Comparison of ENCODE assay signal across 8 cellular contexts in the genomic region with DNA sequence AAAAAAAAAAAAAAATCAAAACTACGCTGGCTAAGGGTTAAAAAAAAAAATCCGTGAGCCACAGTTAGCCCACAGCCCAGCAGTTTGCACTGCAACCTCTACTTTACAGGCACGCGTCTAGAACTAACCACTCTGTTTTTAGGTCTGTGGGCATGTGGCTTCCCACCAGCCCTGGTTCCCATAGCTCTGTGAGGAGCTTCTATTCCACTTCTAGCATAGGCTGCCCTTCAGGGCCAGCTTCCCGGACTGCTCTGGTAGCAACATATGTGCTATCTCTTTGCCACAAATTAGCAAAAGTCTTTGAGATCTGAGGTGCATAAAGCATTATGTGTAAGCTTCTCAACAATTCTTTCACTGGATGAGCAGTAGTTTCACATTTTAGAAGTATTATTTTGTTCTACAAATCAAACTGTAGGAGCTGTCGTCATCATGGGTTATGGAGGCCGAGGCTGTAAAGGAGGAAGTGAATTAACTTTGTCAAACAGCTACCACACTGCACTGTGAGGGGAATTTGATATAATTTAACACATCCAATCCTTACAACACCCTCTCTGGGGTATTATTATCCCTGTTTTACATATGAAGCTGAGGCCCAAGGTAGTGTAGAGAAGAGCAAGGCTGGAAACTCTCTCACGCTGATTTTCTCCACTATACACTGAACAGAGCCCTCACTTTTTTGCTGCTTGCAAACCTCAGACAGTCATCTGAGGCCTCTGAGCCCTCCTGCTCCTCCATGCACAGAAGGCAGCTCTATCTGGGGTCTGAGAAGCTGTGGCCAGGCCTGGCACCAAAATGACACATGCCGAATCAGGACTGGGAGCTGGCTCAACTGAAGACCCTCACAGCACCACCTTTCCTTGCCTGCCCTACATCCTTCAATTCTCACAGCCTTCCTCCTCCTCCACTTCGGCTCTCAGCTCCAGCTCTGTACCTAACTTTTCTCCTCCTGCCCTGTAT. TPM values are rescaled to one million over a fixed set of nuclear protein-coding genes. Genes with fewer than 3 reads are reported as not detected.
DNase-seq lines count a peak whose midpoint lies in the region; ATAC-seq and TF ChIP-seq lines count a peak whose summit lies in the region.

No MANE protein-coding gene starts in this region.

- WGBS in mammary epithelial cell (ENCODE audit: low coverage, missing lambda C conversion rate) = 87% methylated on average over 9 of the region's 10 CpGs

- dilution Hi-C loops in mammary epithelial cell (cut with HindIII; ENCODE audit: low sequenced_read_pairs) = no loop called here

- no peaks in the 10 kb centered on the region for H3K36me3 Mint-ChIP-seq in activated CD4-positive, alpha-beta T cell treated with anti-CD3 and anti-CD28 coated beads for 36 hours (ENCODE audit: low read depth)
- no peaks in the 10 kb centered on the region for H3K36me3 Mint-ChIP-seq in naive B cell

- H2AFZ ChIP-seq in mammary epithelial cell (ENCODE audit: low read depth, low read length) = no peak overlapping the region

- ATAC-seq in activated CD4-positive, alpha-beta T cell treated with anti-CD3 and anti-CD28 coated beads for 36 hours = peak; percentile 73
- ATAC-seq in HG02938 (IDR thresholded peaks at IDR 0.05; ENCODE audit: unreplicated experiment) = peak; percentile 76
- peak; percentile 83 to 85 for ATAC-seq in naive B cell (ENCODE audit: low read depth in 2 of 2)

- CTCF ChIA-PET in activated CD4-positive, alpha-beta T cell treated with anti-CD3 and anti-CD28 coated beads for 36 hours (lab: Charles Lee) = interaction anchor here (0.6 to 2.2 kb wide), 9 partner anchors 8 to 1696 kb away, joined by 3 to 10 read pairs (median 3); no protein-coding TSS in a partner anchor
- CTCF ChIA-PET in mammary epithelial cell (lab: Charles Lee; ENCODE audit: low non-redundant PET) = no interaction called here

- no peaks in the 10 kb centered on the region for H3K27me3 Mint-ChIP-seq in activated CD4-positive, alpha-beta T cell treated with anti-CD3 and anti-CD28 coated beads for 36 hours
- no peaks in the 10 kb centered on the region for H3K27me3 Mint-ChIP-seq in naive B cell

- intact Hi-C loops in activated CD4-positive, alpha-beta T cell treated with anti-CD3 and anti-CD28 coated beads for 36 hours (cut with DNase I, micrococcal nuclease) = loop anchor here (1.0 to 5.0 kb wide), 4 partner anchors 19 to 167 kb away; a partner anchor contains a TSS
- intact Hi-C loops in mammary epithelial cell (cut with micrococcal nuclease) = no loop called here

- H3K27me3 ChIP-seq in mammary epithelial cell (ENCODE audit: insufficient read depth, low read length) = peaks cover 6% of the 10 kb centered on the region

- peak overlapping the region; percentile 91 for H3K27ac Mint-ChIP-seq in activated CD4-positive, alpha-beta T cell treated with anti-CD3 and anti-CD28 coated beads for 36 hours
- peak overlapping the region; percentile 9 to 91 (median 74) for H3K27ac Mint-ChIP-seq in naive B cell

- no peaks in the 10 kb centered on the region for H3K9me3 ChIP-seq in mammary epithelial cell (replicated peaks; ENCODE audit: insufficient read depth, low read length)

- BruUV-seq in mammary epithelial cell (replicated peaks; lab: Mats Ljungman, UMichigan) = no TSS peak

- peak overlapping the region; percentile 40 for H3K4me3 Mint-ChIP-seq in activated CD4-positive, alpha-beta T cell treated with anti-CD3 and anti-CD28 coated beads for 36 hours
- peak overlapping the region in 7 of 8 donors; percentile 16 to 67 (median 52) for H3K4me3 Mint-ChIP-seq in naive B cell

- H3K36me3 ChIP-seq in mammary epithelial cell (ENCODE audit: insufficient read depth, low read length) = no peaks in the 10 kb centered on the region

- H3K4me1 ChIP-seq in mammary epithelial cell (ENCODE audit: insufficient read depth, low read length) = no peaks in the 10 kb centered on the region

- peak; percentile 60 for DNase-seq in activated CD4-positive, alpha-beta T cell treated with anti-CD3 and anti-CD28 coated beads for 36 hours
- DNase-seq in activated CD4-positive, alpha-beta T cell treated with anti-CD3 and anti-CD28 coated beads, Interleukin-2, amount 50 U/mL, for 4 hours = no peak
- DNase-seq in T-helper 9 cell (peak; percentile 21), naive B cell (no peak), HUDEP-2 (lab: John Stamatoyannopoulos, UW; ENCODE audit: unreplicated experiment in 76 of 76) (no peak), mammary epithelial cell (no peak), HCEC 1CT (no peak)

- no peak overlapping the region for H3K4me3 ChIP-seq in mammary epithelial cell (replicated peaks in 1 of 3; ENCODE audit: insufficient read depth in 1 of 3, low read depth in 2 of 3, low read length in 3 of 3)

- no peaks in the 10 kb centered on the region for H3K79me2 ChIP-seq in mammary epithelial cell (ENCODE audit: insufficient read depth, low read length)

- no peak overlapping the region for H3K9ac ChIP-seq in mammary epithelial cell (ENCODE audit: insufficient read depth, low read length)

- POLR2A ChIA-PET in activated CD4-positive, alpha-beta T cell treated with anti-CD3 and anti-CD28 coated beads for 36 hours (lab: Charles Lee) = interaction anchor here (0.6 to 2.2 kb wide), 5 partner anchors 11 to 605 kb away, joined by 3 to 11 read pairs (median 5); no protein-coding TSS in a partner anchor

- no peak overlapping the region for H3K27ac ChIP-seq in mammary epithelial cell (ENCODE audit: insufficient read depth, low read depth, low read length)

- no peak overlapping the region for H3K4me2 ChIP-seq in mammary epithelial cell (ENCODE audit: insufficient read depth, low read depth, low read length)

- peaks cover 56% of the 10 kb centered on the region for H3K4me1 Mint-ChIP-seq in activated CD4-positive, alpha-beta T cell treated with anti-CD3 and anti-CD28 coated beads for 36 hours
- peaks cover 30 to 54% (median 46%) of the 10 kb centered on the region in 3 donors for H3K4me1 Mint-ChIP-seq in naive B cell

- H3K9me3 Mint-ChIP-seq in activated CD4-positive, alpha-beta T cell treated with anti-CD3 and anti-CD28 coated beads for 36 hours (ENCODE audit: low read depth) = no peaks in the 10 kb centered on the region
- H3K9me3 Mint-ChIP-seq in naive B cell = no peaks in the 10 kb centered on the region

- H4K20me1 ChIP-seq in mammary epithelial cell (ENCODE audit: insufficient read depth, low read length) = no peaks in the 10 kb centered on the region

- TF ChIP-seq CTCF in mammary epithelial cell (conservative IDR thresholded peaks at IDR 0.05 in 1 of 2, IDR thresholded peaks at IDR 0.05 in 1 of 2; ENCODE audit: extremely low read depth in 1 of 2, insufficient read depth in 1 of 2, low read depth in 1 of 2, low read length in 2 of 2) = no peak

- in situ Hi-C loops in mammary epithelial cell (cut with MboI; ENCODE audit: low sequenced_read_pairs in 2 of 2) = no loop called here

RNA-seq across cellular contexts. Expression of a gene that starts 35.3 kb away (rescaled TPM):
- total RNA-seq in activated CD4-positive, alpha-beta T cell treated with anti-CD3 and anti-CD28 coated beads for 36 hours = 10 to 100 TPM; 15.3 to 18.4 TPM
- 10 to 100 TPM; 14.2 to 23.1 (median 19.0) TPM for polyA plus RNA-seq in naive B cell (ENCODE audit: low read depth in 6 of 6)
- total RNA-seq in mammary epithelial cell = 1 to 10 TPM; 4.0 to 5.3 TPM
- 3.4 TPM for polyA plus RNA-seq in mammary epithelial cell
- polyA minus RNA-seq in mammary epithelial cell = 2.6 TPM

Comparison
In these comparisons a context has a peak if more than half of its experiments do, and no peak if none do; other contexts are left out.
1. DNase-seq: peak in activated CD4-positive, alpha-beta T cell treated with anti-CD3 and anti-CD28 coated beads for 36 hours (single experiment) and T-helper 9 cell (single experiment); none in activated CD4-positive, alpha-beta T cell treated with anti-CD3 and anti-CD28 coated beads, Interleukin-2, amount 50 U/mL, for 4 hours (0 of 2), naive B cell (single experiment), HUDEP-2 (0 of 76), mammary epithelial cell (single experiment) and HCEC 1CT (single experiment).
2. Peak in every context shown above with its lines, with median percentiles within 50 percentile points of each other: ATAC-seq.